ENCODE assay signal across 1 cellular context in genomic region chr1:19640363-19641316, GRCh38.
A peak's percentile ranks its signal among the peaks of the same experiment; 100 is the strongest.
TF ChIP-seq lines count a peak whose summit lies in the region.

No MANE protein-coding gene starts in this region.

TF ChIP-seq in HEK293, 187 proteins besides CTCF, POLR2A, EP300 and RAD21 (continued from another document):
- no peak for TF ChIP-seq TSHZ1 (tag by site-specific recombination; IDR thresholded peaks at IDR 0.05; ENCODE audit: borderline replicate concordance)
- peak; percentile 49; the same call in 1 of the 2 replicates for TF ChIP-seq PATZ1 (tag by site-specific recombination; IDR thresholded peaks at IDR 0.05)
- TF ChIP-seq ZFP41 (tag by site-specific recombination; IDR thresholded peaks at IDR 0.05; ENCODE audit: borderline replicate concordance), result no peak
- no peak for TF ChIP-seq ZSCAN18 (tag by site-specific recombination; IDR thresholded peaks at IDR 0.05)
- no peak for TF ChIP-seq ZBTB49 (tag by site-specific recombination; IDR thresholded peaks at IDR 0.05; ENCODE audit: low read depth)
- TF ChIP-seq ZNF664 (tag by site-specific recombination; IDR thresholded peaks at IDR 0.05), result no peak
- TF ChIP-seq ZNF214 (tag by site-specific recombination; IDR thresholded peaks at IDR 0.05; ENCODE audit: borderline replicate concordance), result no peak
- TF ChIP-seq KLF1 (tag by site-specific recombination; IDR thresholded peaks at IDR 0.05), result peak; percentile 84
- no peak for TF ChIP-seq SP3 (tag by site-specific recombination; IDR thresholded peaks at IDR 0.05)
- no peak for TF ChIP-seq ZNF239 (tag by site-specific recombination; IDR thresholded peaks at IDR 0.05)
- TF ChIP-seq ZNF549 (tag by site-specific recombination; IDR thresholded peaks at IDR 0.05), result no peak
- no peak for TF ChIP-seq ZNF558 (tag by site-specific recombination; IDR thresholded peaks at IDR 0.05)
- no peak for TF ChIP-seq ZBTB1 (tag by site-specific recombination; IDR thresholded peaks at IDR 0.05)
- no peak for TF ChIP-seq SP7 (tag by site-specific recombination; IDR thresholded peaks at IDR 0.05)
- no peak for TF ChIP-seq ZNF169 (tag by site-specific recombination; IDR thresholded peaks at IDR 0.05)
- TF ChIP-seq ZNF692 (tag by site-specific recombination; IDR thresholded peaks at IDR 0.05), result peak; percentile 92
- TF ChIP-seq ZBTB26 (tag by site-specific recombination; optimal IDR thresholded peaks at IDR 0.05), result no peak
- TF ChIP-seq AEBP2 (tag by site-specific recombination; IDR thresholded peaks at IDR 0.05; ENCODE audit: borderline replicate concordance), result no peak
- TF ChIP-seq ZNF792 (tag by site-specific recombination; IDR thresholded peaks at IDR 0.05), result no peak
TF ChIP-seq in HEK293: peak in this region for 13.
